1 cellular context compared by ENCODE assay signal in genomic region chr11:2209370-2209801, GRCh38.
TF ChIP-seq lines count a peak whose summit lies in the region.

No MANE protein-coding gene starts in this region.

TF ChIP-seq in HepG2, 621 proteins besides CTCF, POLR2A, EP300 and RAD21 (continued from another document):
- TF ChIP-seq, protein P1, sequence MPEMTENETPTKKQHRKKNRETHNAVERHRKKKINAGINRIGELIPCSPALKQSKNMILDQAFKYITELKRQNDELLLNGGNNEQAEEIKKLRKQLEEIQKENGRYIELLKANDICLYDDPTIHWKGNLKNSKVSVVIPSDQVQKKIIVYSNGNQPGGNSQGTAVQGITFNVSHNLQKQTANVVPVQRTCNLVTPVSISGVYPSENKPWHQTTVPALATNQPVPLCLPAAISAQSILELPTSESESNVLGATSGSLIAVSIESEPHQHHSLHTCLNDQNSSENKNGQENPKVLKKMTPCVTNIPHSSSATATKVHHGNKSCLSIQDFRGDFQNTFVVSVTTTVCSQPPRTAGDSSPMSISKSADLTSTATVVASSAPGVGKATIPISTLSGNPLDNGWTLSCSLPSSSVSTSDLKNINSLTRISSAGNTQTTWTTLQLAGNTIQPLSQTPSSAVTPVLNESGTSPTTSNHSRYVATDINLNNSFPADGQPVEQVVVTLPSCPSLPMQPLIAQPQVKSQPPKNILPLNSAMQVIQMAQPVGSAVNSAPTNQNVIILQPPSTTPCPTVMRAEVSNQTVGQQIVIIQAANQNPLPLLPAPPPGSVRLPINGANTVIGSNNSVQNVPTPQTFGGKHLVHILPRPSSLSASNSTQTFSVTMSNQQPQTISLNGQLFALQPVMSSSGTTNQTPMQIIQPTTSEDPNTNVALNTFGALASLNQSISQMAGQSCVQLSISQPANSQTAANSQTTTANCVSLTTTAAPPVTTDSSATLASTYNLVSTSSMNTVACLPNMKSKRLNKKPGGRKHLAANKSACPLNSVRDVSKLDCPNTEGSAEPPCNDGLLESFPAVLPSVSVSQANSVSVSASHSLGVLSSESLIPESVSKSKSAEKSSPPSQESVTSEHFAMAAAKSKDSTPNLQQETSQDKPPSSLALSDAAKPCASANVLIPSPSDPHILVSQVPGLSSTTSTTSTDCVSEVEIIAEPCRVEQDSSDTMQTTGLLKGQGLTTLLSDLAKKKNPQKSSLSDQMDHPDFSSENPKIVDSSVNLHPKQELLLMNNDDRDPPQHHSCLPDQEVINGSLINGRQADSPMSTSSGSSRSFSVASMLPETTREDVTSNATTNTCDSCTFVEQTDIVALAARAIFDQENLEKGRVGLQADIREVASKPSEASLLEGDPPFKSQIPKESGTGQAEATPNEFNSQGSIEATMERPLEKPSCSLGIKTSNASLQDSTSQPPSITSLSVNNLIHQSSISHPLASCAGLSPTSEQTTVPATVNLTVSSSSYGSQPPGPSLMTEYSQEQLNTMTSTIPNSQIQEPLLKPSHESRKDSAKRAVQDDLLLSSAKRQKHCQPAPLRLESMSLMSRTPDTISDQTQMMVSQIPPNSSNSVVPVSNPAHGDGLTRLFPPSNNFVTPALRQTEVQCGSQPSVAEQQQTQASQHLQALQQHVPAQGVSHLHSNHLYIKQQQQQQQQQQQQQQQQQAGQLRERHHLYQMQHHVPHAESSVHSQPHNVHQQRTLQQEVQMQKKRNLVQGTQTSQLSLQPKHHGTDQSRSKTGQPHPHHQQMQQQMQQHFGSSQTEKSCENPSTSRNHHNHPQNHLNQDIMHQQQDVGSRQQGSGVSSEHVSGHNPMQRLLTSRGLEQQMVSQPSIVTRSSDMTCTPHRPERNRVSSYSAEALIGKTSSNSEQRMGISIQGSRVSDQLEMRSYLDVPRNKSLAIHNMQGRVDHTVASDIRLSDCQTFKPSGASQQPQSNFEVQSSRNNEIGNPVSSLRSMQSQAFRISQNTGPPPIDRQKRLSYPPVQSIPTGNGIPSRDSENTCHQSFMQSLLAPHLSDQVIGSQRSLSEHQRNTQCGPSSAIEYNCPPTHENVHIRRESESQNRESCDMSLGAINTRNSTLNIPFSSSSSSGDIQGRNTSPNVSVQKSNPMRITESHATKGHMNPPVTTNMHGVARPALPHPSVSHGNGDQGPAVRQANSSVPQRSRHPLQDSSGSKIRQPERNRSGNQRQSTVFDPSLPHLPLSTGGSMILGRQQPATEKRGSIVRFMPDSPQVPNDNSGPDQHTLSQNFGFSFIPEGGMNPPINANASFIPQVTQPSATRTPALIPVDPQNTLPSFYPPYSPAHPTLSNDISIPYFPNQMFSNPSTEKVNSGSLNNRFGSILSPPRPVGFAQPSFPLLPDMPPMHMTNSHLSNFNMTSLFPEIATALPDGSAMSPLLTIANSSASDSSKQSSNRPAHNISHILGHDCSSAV (CRISPR knock-in tag; IDR thresholded peaks at IDR 0.05; ENCODE audit: borderline replicate concordance) = no peak
- TF ChIP-seq ZSCAN25 (CRISPR knock-in tag; IDR thresholded peaks at IDR 0.05) = no peak
